Comparison of ENCODE assay signal across 8 cellular contexts in genomic region chr4:153432971-153433752, GRCh38. TPM values are rescaled to one million over a fixed set of nuclear protein-coding genes. Genes with fewer than 3 reads are reported as not detected.
DNase-seq lines count a peak whose midpoint lies in the region; ATAC-seq and TF ChIP-seq lines count a peak whose summit lies in the region.

No MANE protein-coding gene starts in this region.

- H3K36me3 ChIP-seq in SJSA1, result no peaks in the 10 kb centered on the region

- H3K4me1 ChIP-seq in SJSA1 (replicated peaks), result peaks cover 13% of the 10 kb centered on the region

- CTCF ChIA-PET in Calu3 (lab: Charles Lee), result interaction anchor here (1.2 kb wide), 1 partner anchor 141 kb away, joined by 13 read pairs; no protein-coding TSS in a partner anchor

- H3K27me3 ChIP-seq in SJSA1 (replicated peaks), result no peaks in the 10 kb centered on the region

- H3K36me3 Mint-ChIP-seq in Calu3 (ENCODE audit: insufficient read depth, unreplicated experiment), result no peaks in the 10 kb centered on the region
- no peaks in the 10 kb centered on the region for H3K36me3 Mint-ChIP-seq in activated naive CD4-positive, alpha-beta T cell treated with anti-CD3 and anti-CD28 coated beads, Interleukin-2, amount 50 U/mL, for 24 hours

- DNase-seq in Calu3 (peak; percentile 61), SJSA1 (ENCODE audit: low read depth in 1 of 2, low spot score in 2 of 2) (peak; percentile 50 to 51), left ventricle myocardium superior (peak; percentile 46), NCI-H187 treated with DMSO at 0.1 percent for 48 hours (lab: John Stamatoyannopoulos, UW) (no peak)
- peak; percentile 17 to 46 (median 22) for DNase-seq in stimulated activated CD4-positive, alpha-beta T cell treated with anti-CD3 and anti-CD28 coated beads, Interleukin-1b, Interleukin-23, amount 100 ng/mL, for 24 hours (ENCODE audit: low read depth in 4 of 4, low spot score in 1 of 4)

- H3K4me3 Mint-ChIP-seq in Calu3 (ENCODE audit: low read depth, unreplicated experiment), result no peak overlapping the region
- H3K4me3 Mint-ChIP-seq in activated naive CD4-positive, alpha-beta T cell treated with anti-CD3 and anti-CD28 coated beads, Interleukin-2, amount 50 U/mL, for 24 hours, result peak overlapping the region; percentile 93

- H3K4me1 Mint-ChIP-seq in Calu3 (ENCODE audit: low read depth, unreplicated experiment), result peaks cover 9% of the 10 kb centered on the region
- peaks cover 77% of the 10 kb centered on the region for H3K4me1 Mint-ChIP-seq in activated naive CD4-positive, alpha-beta T cell treated with anti-CD3 and anti-CD28 coated beads, Interleukin-2, amount 50 U/mL, for 24 hours

- no TSS peak for BruUV-seq in Calu3 (replicated peaks; lab: Mats Ljungman, UMichigan)

- no peak overlapping the region for H3K27ac Mint-ChIP-seq in Calu3 (ENCODE audit: unreplicated experiment)
- peak overlapping the region; percentile 98 for H3K27ac Mint-ChIP-seq in activated naive CD4-positive, alpha-beta T cell treated with anti-CD3 and anti-CD28 coated beads, Interleukin-2, amount 50 U/mL, for 24 hours

- ATAC-seq in GM19452 (IDR thresholded peaks at IDR 0.05; ENCODE audit: unreplicated experiment) (peak; percentile 93), HG03520 (IDR thresholded peaks at IDR 0.05; ENCODE audit: unreplicated experiment) (peak; percentile 92), left ventricle myocardium superior (peak; percentile 86)

- no peak overlapping the region for H3K4me3 ChIP-seq in SJSA1

- no peaks in the 10 kb centered on the region for H3K9me3 Mint-ChIP-seq in Calu3 (ENCODE audit: low read depth, unreplicated experiment)
- peaks cover 4% of the 10 kb centered on the region for H3K9me3 Mint-ChIP-seq in activated naive CD4-positive, alpha-beta T cell treated with anti-CD3 and anti-CD28 coated beads, Interleukin-2, amount 50 U/mL, for 24 hours

- H3K27ac ChIP-seq in SJSA1, result no peak overlapping the region

- TF ChIP-seq CTCF in Calu3 (IDR thresholded peaks at IDR 0.05; ENCODE audit: unreplicated experiment), result peak; percentile 31

- H3K9me3 ChIP-seq in SJSA1 (replicated peaks), result no peaks in the 10 kb centered on the region

- H3K27me3 Mint-ChIP-seq in Calu3 (ENCODE audit: unreplicated experiment), result no peaks in the 10 kb centered on the region
- no peaks in the 10 kb centered on the region for H3K27me3 Mint-ChIP-seq in activated naive CD4-positive, alpha-beta T cell treated with anti-CD3 and anti-CD28 coated beads, Interleukin-2, amount 50 U/mL, for 24 hours

- intact Hi-C loops in Calu3 (cut with micrococcal nuclease; ENCODE audit: unreplicated experiment) (loop anchor here (1.0 kb wide), 1 partner anchor 141 kb away; no protein-coding TSS in a partner anchor), left ventricle myocardium superior (cut with micrococcal nuclease) (loop anchor here (2.0 kb wide), 1 partner anchor 142 kb away; no protein-coding TSS in a partner anchor)

RNA-seq across cellular contexts. Expression of gene TMEM131L, which starts 33.0 kb away (rescaled TPM):
- total RNA-seq in Calu3 (2022), result 8.8 and 9.4 TPM in 2 replicates
- 5.4 and 12.7 TPM in 2 replicates for total RNA-seq in SJSA1 (2014; rRNA removed; shearing (Covaris generic))
- total RNA-seq in left ventricle myocardium superior, result 16.8 TPM
